Comparison of ENCODE assay signal across 22 cellular contexts in the genomic region with DNA sequence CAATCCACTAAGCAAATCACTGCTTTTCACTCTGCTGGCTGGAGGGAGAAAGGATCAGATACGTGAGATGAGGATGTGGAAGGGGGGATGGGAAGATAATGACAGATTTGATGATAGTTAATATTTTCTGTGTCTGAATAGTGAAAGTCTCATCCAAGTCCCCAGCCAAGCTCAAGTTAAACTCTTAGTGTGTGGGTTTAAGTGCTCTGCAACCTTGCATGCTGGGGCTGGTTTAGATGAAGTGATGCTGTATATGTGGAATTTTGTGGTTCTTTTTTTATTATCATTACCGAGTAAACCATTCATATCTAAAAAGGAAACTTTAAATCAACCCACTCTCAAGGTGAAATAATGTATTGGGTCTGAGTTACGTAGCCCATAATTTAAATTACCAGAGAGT.
"Had no signal": no experiment of that assay in that cellular context is flagged by ENCODE, and none has a peak within 500 bp of the region (broad histone marks: within the 10 kb centered on the region; RNA-seq: fewer than 3 reads in every experiment).

No MANE protein-coding gene starts in this region.

- H3K9me3 ChIP-seq: esophagus muscularis mucosa, mucosa of descending colon, prostate gland, right atrium auricular region, transverse colon, uterus had no signal

- ATAC-seq: left ventricle myocardium superior; mucosa of descending colon; stimulated activated naive CD8-positive, alpha-beta T cell treated with anti-CD3 and anti-CD28 coated beads, Interleukin-15, Interleukin-2, amounts not matched to agents 100 U/mL and 50 U/mL, for 24 hours had no signal

- H3K4me1 Mint-ChIP-seq: neural crest cell had no signal

- H3K4me3 Mint-ChIP-seq: activated CD4-positive, alpha-beta memory T cell treated with anti-CD3 and anti-CD28 coated beads for 36 hours; activated naive CD8-positive, alpha-beta T cell treated with anti-CD3 and anti-CD28 coated beads, Interleukin-2, amount 10 ng/mL, durations not matched to agents 7 days and 5 days; immature natural killer cell; memory B cell; naive B cell; neural crest cell had no signal

- H3K36me3 ChIP-seq: brain microvascular endothelial cell, esophagus muscularis mucosa, prostate gland, right atrium auricular region, transverse colon, uterus had no signal

- H3K27ac Mint-ChIP-seq: activated CD4-positive, alpha-beta memory T cell treated with anti-CD3 and anti-CD28 coated beads for 36 hours; activated naive CD8-positive, alpha-beta T cell treated with anti-CD3 and anti-CD28 coated beads, Interleukin-2, amount 10 ng/mL, durations not matched to agents 7 days and 5 days; activated T-helper 2 cell treated with anti-CD3 and anti-CD28 coated beads, Interferon-gamma antibody, Interleukin-2, Interleukin-4, amounts not matched to agents 10 μg/mL and 5 μg/mL and 100 μg/mL, durations not matched to agents 14 hours and 24 hours and 36 hours; immature natural killer cell; memory B cell; naive B cell had no signal

- H3K27ac ChIP-seq: brain microvascular endothelial cell, esophagus muscularis mucosa, prostate gland, right atrium auricular region, transverse colon, uterus had no signal

- H3K27me3 Mint-ChIP-seq: activated CD4-positive, alpha-beta memory T cell treated with anti-CD3 and anti-CD28 coated beads for 36 hours; activated naive CD8-positive, alpha-beta T cell treated with anti-CD3 and anti-CD28 coated beads, Interleukin-2, amount 10 ng/mL, durations not matched to agents 7 days and 5 days had no signal

- H3K4me1 ChIP-seq: esophagus muscularis mucosa, prostate gland, right atrium auricular region, transverse colon, uterus had no signal

- H3K36me3 Mint-ChIP-seq: activated CD4-positive, alpha-beta memory T cell treated with anti-CD3 and anti-CD28 coated beads for 36 hours; immature natural killer cell; memory B cell; naive B cell had no signal

- DNase-seq: activated CD4-positive, alpha-beta memory T cell treated with anti-CD3 and anti-CD28 coated beads for 36 hours; activated CD4-positive, alpha-beta T cell treated with anti-CD3 and anti-CD28 coated beads for 4 hours; activated naive CD4-positive, alpha-beta T cell treated with Interleukin-2 at 50 U/mL for 16 hours; activated naive CD8-positive, alpha-beta T cell treated with anti-CD3 and anti-CD28 coated beads, Interleukin-2, amount 10 ng/mL, durations not matched to agents 7 days and 5 days; activated T-cell treated with anti-CD3 and anti-CD28 coated beads for 4 hours; brain microvascular endothelial cell; effector CD4-positive, alpha-beta T cell; immature natural killer cell; left ventricle myocardium superior; mucosa of descending colon; naive B cell; stimulated activated CD4-positive, alpha-beta T cell treated with anti-CD3 and anti-CD28 coated beads, Interleukin-2, amount 100 ng/mL, for 24 hours; stimulated activated naive CD8-positive, alpha-beta T cell treated with anti-CD3 and anti-CD28 coated beads, Interleukin-15, Interleukin-2, amounts not matched to agents 100 U/mL and 50 U/mL, for 24 hours; substantia nigra; transverse colon; uterus had no signal

- H3K4me3 ChIP-seq: esophagus muscularis mucosa, mucosa of descending colon, prostate gland, right atrium auricular region, transverse colon, uterus had no signal

- H3K27me3 ChIP-seq: brain microvascular endothelial cell, esophagus muscularis mucosa, right atrium auricular region, transverse colon, uterus had no signal

- H3K9me3 Mint-ChIP-seq: activated CD4-positive, alpha-beta memory T cell treated with anti-CD3 and anti-CD28 coated beads for 36 hours; immature natural killer cell; memory B cell; naive B cell; neural crest cell had no signal
